36 cellular contexts compared by ENCODE assay signal in genomic region chr7:127888825-127889224, GRCh38.
"Had no signal": no experiment of that assay in that cellular context is flagged by ENCODE, and none has a peak within 500 bp of the region (broad histone marks: within the 10 kb centered on the region; RNA-seq: fewer than 3 reads in every experiment).

No MANE protein-coding gene starts in this region.

- DNase-seq: activated B cell treated with CpG ODN at 0.5 μM for 24 hours; activated CD4-positive, alpha-beta memory T cell treated with anti-CD3 and anti-CD28 coated beads for 36 hours; activated CD4-positive, alpha-beta T cell treated with anti-CD3 and anti-CD28 coated beads for 4 hours; activated CD4-positive, alpha-beta T cell treated with anti-CD3 and anti-CD28 coated beads, Interleukin-2, amount 50 U/mL, for 1 hour; activated CD4-positive, CD25-positive, alpha-beta regulatory T cell treated with anti-CD3 and anti-CD28 coated beads, Interleukin-2, amount 50 U/mL, for 72 hours; activated CD8-positive, alpha-beta memory T cell treated with anti-CD3 and anti-CD28 coated beads, Interleukin-2, amount 50 U/mL, for 4 hours; activated effector memory CD4-positive, alpha-beta T cell treated with anti-CD3 and anti-CD28 coated beads, Interleukin-2, amount 50 U/mL, for 16 hours; activated naive CD4-positive, alpha-beta T cell; activated naive CD4-positive, alpha-beta T cell treated with anti-CD3 and anti-CD28 coated beads, Interleukin-2, amount 50 U/mL, for 16 hours; activated naive CD8-positive, alpha-beta T cell treated with anti-CD3 and anti-CD28 coated beads for 36 hours; activated T-cell treated with anti-CD3 and anti-CD28 coated beads, Interleukin-2, amount 50 U/mL, for 48 hours; amygdala; body of pancreas; central memory CD4-positive, alpha-beta T cell; MM.1S; MV-4-11; NCI-H1092; NCI-H1436 treated with DMSO at 0.1 percent for 48 hours; NCI-H1694 treated with DMSO at 0.1 percent for 48 hours; NCI-H2029; NCI-H2171; NCI-H510A; NCI-H526; NCI-H748 treated with DMSO at 0.1 percent for 48 hours; NK-92 treated with Interleukin-12 subunit alpha and Interleukin-12 subunit beta, amount 100 ng/mL, for 24 hours; PC-3; Peyer's patch; RPMI8226; SW 1271; T-helper 1 cell; T-helper 2 cell; T-helper 9 cell had no signal

- H3K36me3 ChIP-seq: breast epithelium had no signal

- H3K4me1 ChIP-seq: breast epithelium, Peyer's patch had no signal

- H3K4me1 Mint-ChIP-seq: activated B cell treated with CpG ODN at 0.5 μM for 24 hours had no signal

- H3K9me3 ChIP-seq: body of pancreas, breast epithelium, Peyer's patch had no signal

- H3K27ac ChIP-seq: body of pancreas, breast epithelium, KMS-11, Peyer's patch, VCaP had no signal

- H3K9me3 Mint-ChIP-seq: activated CD4-positive, alpha-beta memory T cell treated with anti-CD3 and anti-CD28 coated beads for 36 hours; activated naive CD8-positive, alpha-beta T cell treated with anti-CD3 and anti-CD28 coated beads for 36 hours; activated T-helper 17 cell treated with anti-CD3 and anti-CD28 coated beads, Interleukin-2, amount 50 U/mL, for 72 hours had no signal

- H3K27ac Mint-ChIP-seq: activated B cell treated with CpG ODN at 0.5 μM for 24 hours; activated CD4-positive, alpha-beta memory T cell treated with anti-CD3 and anti-CD28 coated beads for 36 hours; activated naive CD8-positive, alpha-beta T cell treated with anti-CD3 and anti-CD28 coated beads for 36 hours; activated T-helper 17 cell treated with anti-CD3 and anti-CD28 coated beads, Interleukin-2, amount 50 U/mL, for 72 hours had no signal

- H3K27me3 Mint-ChIP-seq: activated B cell treated with CpG ODN at 0.5 μM for 24 hours; activated CD4-positive, alpha-beta memory T cell treated with anti-CD3 and anti-CD28 coated beads for 36 hours; activated naive CD8-positive, alpha-beta T cell treated with anti-CD3 and anti-CD28 coated beads for 36 hours; activated T-helper 17 cell treated with anti-CD3 and anti-CD28 coated beads, Interleukin-2, amount 50 U/mL, for 72 hours had no signal

- H3K4me3 Mint-ChIP-seq: activated B cell treated with CpG ODN at 0.5 μM for 24 hours; activated CD4-positive, alpha-beta memory T cell treated with anti-CD3 and anti-CD28 coated beads for 36 hours; activated naive CD8-positive, alpha-beta T cell treated with anti-CD3 and anti-CD28 coated beads for 36 hours; activated T-helper 17 cell treated with anti-CD3 and anti-CD28 coated beads, Interleukin-2, amount 50 U/mL, for 72 hours had no signal

- ATAC-seq: activated T-helper 17 cell treated with anti-CD3 and anti-CD28 coated beads, Interleukin-2, amount 50 U/mL, for 72 hours; body of pancreas; PC-3 had no signal

- H3K4me3 ChIP-seq: body of pancreas, breast epithelium, Peyer's patch had no signal
